20 cellular contexts compared by ENCODE assay signal in genomic region chr3:178915365-178915764, GRCh38.
DNase-seq lines count a peak whose midpoint lies in the region; ATAC-seq lines count a peak whose summit lies in the region.
"Had no signal": no experiment of that assay in that cellular context is flagged by ENCODE, and none has a peak within 500 bp of the region (broad histone marks: within the 10 kb centered on the region; RNA-seq: fewer than 3 reads in every experiment).

No MANE protein-coding gene starts in this region.

- ATAC-seq in GM18861 (IDR thresholded peaks at IDR 0.05; ENCODE audit: unreplicated experiment) (peak; percentile 83), HG02759 (IDR thresholded peaks at IDR 0.05; ENCODE audit: unreplicated experiment) (peak; percentile 71), HG03025 (IDR thresholded peaks at IDR 0.05; ENCODE audit: low FRiP score, unreplicated experiment) (no peak)

- DNase-seq in NAMALWA (ENCODE audit: low spot score) (peak; percentile 5), kidney tubule cell (ENCODE audit: low spot score) (peak; percentile 1), NCI-H1105 (lab: John Stamatoyannopoulos, UW) (no peak), NCI-H1930 (lab: John Stamatoyannopoulos, UW) (no peak), SIG-M5 (lab: John Stamatoyannopoulos, UW) (no peak)
- DNase-seq: activated B cell treated with CpG ODN at 0.5 μM for 24 hours; activated CD4-positive, alpha-beta T cell treated with anti-CD3 and anti-CD28 coated beads, Interleukin-2, amount 50 U/mL, for 48 hours; activated effector memory CD4-positive, alpha-beta T cell treated with anti-CD3 and anti-CD28 coated beads, Interleukin-2, amount 50 U/mL, for 16 hours; CD8-positive, alpha-beta memory T cell; head of caudate nucleus; NCI-H1105 treated with DMSO at 0.1 percent for 48 hours; NCI-H2107; NCI-H510A; small intestine; stimulated activated CD4-positive, alpha-beta T cell treated with anti-CD3 and anti-CD28 coated beads, Interleukin-2, amount 100 ng/mL, for 48 hours; T-helper 2 cell; transverse colon had no signal

Comparison
In these comparisons a context has a peak if more than half of its experiments do, and no peak if none do; other contexts are left out.
1. DNase-seq: peak in NAMALWA (single experiment) and kidney tubule cell (single experiment); none in NCI-H1105 (single experiment), NCI-H1930 (0 of 2) and SIG-M5 (single experiment).